In genomic region chr2:29723255-29724001, GRCh38 we compare ENCODE assay signal across 10 cellular contexts.
DNase-seq lines count a peak whose midpoint lies in the region; ATAC-seq and TF ChIP-seq lines count a peak whose summit lies in the region.
"Had no signal": no experiment of that assay in that cellular context is flagged by ENCODE, and none has a peak within 500 bp of the region (broad histone marks: within the 10 kb centered on the region; RNA-seq: fewer than 3 reads in every experiment).

No MANE protein-coding gene starts in this region.

- no peaks in the 10 kb centered on the region for H3K4me1 Mint-ChIP-seq in HFFc6 (ENCODE audit: low read depth)

- peak; percentile 60 for DNase-seq in kidney tubule cell (ENCODE audit: low spot score)
- DNase-seq in A673 (ENCODE audit: low spot score), result no peak
- DNase-seq in HFFc6, result no peak
- DNase-seq in tibial artery, result no peak
- DNase-seq in activated CD8-positive, alpha-beta memory T cell treated with anti-CD3 and anti-CD28 coated beads, Interleukin-2, amount 50 U/mL, for 4 hours, result no peak
- DNase-seq: DMS153, NCI-H1436 treated with DMSO at 0.1 percent for 48 hours had no signal

- H3K36me3 ChIP-seq in A673 (ENCODE audit: insufficient read depth, low read length, poor library complexity, severe bottlenecking) (no peaks in the 10 kb centered on the region), tibial artery (no peaks in the 10 kb centered on the region)

- intact Hi-C loops in A673 (cut with micrococcal nuclease; ENCODE audit: unreplicated experiment), result no loop called here
- intact Hi-C loops in tibial artery (cut with DNase I; ENCODE audit: low total_unique reads), result no loop called here

- H3K9me3 Mint-ChIP-seq in HFFc6, result peaks cover 3% of the 10 kb centered on the region; the same call in 1 of the 2 replicates

- H3K9me3 ChIP-seq in A673 (ENCODE audit: low read depth, low read length, poor library complexity, severe bottlenecking) (no peaks in the 10 kb centered on the region), tibial artery (no peaks in the 10 kb centered on the region)

- H3K27ac ChIP-seq in A673 (ENCODE audit: low read depth, low read length, poor library complexity, severe bottlenecking) (no peak overlapping the region), tibial artery (no peak overlapping the region)

- H3K4me3 ChIP-seq in A673 (ENCODE audit: low read depth, low read length, poor library complexity, severe bottlenecking), result no peak overlapping the region
- no peak overlapping the region for H3K4me3 ChIP-seq in tibial artery

- H3K27me3 ChIP-seq in A673 (replicated peaks; ENCODE audit: insufficient read depth, low read depth, low read length, poor library complexity) (no peaks in the 10 kb centered on the region), tibial artery (peaks cover 0 to 3% of the 10 kb centered on the region in 2 donors)

- ATAC-seq in GM18520 (IDR thresholded peaks at IDR 0.05; ENCODE audit: unreplicated experiment) (peak; percentile 85), GM21529 (IDR thresholded peaks at IDR 0.05; ENCODE audit: unreplicated experiment) (peak; percentile 86), HG03139 (IDR thresholded peaks at IDR 0.05; ENCODE audit: unreplicated experiment) (peak; percentile 81)

- H3K27ac Mint-ChIP-seq in HFFc6, result no peak overlapping the region

- H3K4me1 ChIP-seq in A673 (ENCODE audit: insufficient read depth, low read length, poor library complexity, severe bottlenecking) (peaks cover 17% of the 10 kb centered on the region), tibial artery (no peaks in the 10 kb centered on the region)

- CTCF ChIA-PET in A673 (lab: Charles Lee), result no interaction called here

- POLR2A ChIA-PET in A673 (lab: Charles Lee; ENCODE audit: low non-redundant PET), result no interaction called here

- H3K27me3 Mint-ChIP-seq in HFFc6 (ENCODE audit: insufficient read depth), result peaks cover 19% of the 10 kb centered on the region

- BruUV-seq in A673 (replicated peaks; lab: Mats Ljungman, UMichigan), result no TSS peak

- H3K36me3 Mint-ChIP-seq in HFFc6 (ENCODE audit: low read depth), result no peaks in the 10 kb centered on the region

- no peak for TF ChIP-seq CTCF in A673 (conservative IDR thresholded peaks at IDR 0.05; ENCODE audit: low read depth, low read length)
- TF ChIP-seq CTCF in HFFc6 (IDR thresholded peaks at IDR 0.05), result no peak
- no peak for TF ChIP-seq CTCF in tibial artery (IDR thresholded peaks at IDR 0.05)

- no peak overlapping the region for H3K4me3 Mint-ChIP-seq in HFFc6
